34 cellular contexts compared by ENCODE assay signal in the genomic region with DNA sequence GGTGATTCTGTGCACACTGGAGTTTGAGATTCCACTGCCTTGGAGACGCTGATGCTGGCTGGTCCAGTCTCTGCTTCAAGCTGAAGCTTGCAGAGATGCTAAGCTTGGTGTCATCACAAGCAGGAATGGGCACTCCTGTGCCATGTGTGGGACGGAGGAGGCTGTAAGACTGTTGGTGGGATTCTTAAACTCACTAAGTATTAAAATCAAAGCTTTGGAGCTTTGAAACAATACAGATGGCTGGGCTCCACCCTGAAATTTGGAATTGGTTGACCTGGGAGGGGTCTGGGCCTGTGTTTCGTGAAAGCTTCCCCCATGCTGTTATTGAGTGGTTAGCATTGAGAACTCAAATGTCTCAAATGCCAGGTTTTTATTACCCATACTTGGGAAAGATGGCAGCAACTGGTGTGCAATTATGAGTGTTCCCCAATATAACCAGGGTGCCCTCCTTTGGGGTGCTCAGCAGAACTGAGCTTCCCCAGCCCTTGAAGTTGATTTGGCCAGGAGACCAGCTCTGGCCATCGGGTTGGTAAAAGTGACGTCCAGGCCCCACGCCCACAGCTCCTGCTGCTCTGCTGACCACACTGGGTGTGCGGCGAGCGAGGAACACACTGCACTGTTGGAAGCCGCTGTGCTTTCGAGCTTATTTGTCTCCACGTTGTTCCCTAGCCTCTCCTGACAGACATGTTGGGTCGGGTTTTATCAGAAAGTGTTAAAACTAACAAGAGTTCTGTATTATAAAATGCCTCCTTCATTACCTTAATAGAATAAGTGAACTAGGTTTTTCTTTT.
"Had no signal": no experiment of that assay in that cellular context is flagged by ENCODE, and none has a peak within 500 bp of the region (broad histone marks: within the 10 kb centered on the region; RNA-seq: fewer than 3 reads in every experiment).

No MANE protein-coding gene starts in this region.

- H3K27ac ChIP-seq: KMS-11 had no signal

- H3K4me2 ChIP-seq: KMS-11 had no signal

- H3K9me3 ChIP-seq: MG63 had no signal

- H3K9ac ChIP-seq: KMS-11 had no signal

- H3K4me3 ChIP-seq: MG63 had no signal

- H3K27me3 ChIP-seq: MG63 had no signal

- DNase-seq: Karpas-422, Kasumi-1, KG1, MG63, MM.1S, MV-4-11, NCI-H1048, NCI-H1092, NCI-H1092 treated with DMSO at 0.1 percent for 48 hours, NCI-H1105, NCI-H1105 treated with DMSO at 0.1 percent for 48 hours, NCI-H1417, NCI-H1417 treated with DMSO at 0.1 percent for 48 hours, NCI-H1436, NCI-H1436 treated with DMSO at 0.1 percent for 48 hours, NCI-H146, NCI-H1694, NCI-H1694 treated with DMSO at 0.1 percent for 48 hours, NCI-H187, NCI-H187 treated with DMSO at 0.1 percent for 48 hours, NCI-H1930, NCI-H2029, NCI-H2029 treated with DMSO at 0.1 percent for 48 hours, NCI-H2081, NCI-H2081 treated with DMSO at 0.1 percent for 48 hours, NCI-H2107, NCI-H2171, NCI-H2171 treated with DMSO at 0.1 percent for 48 hours, NCI-H2227 treated with DMSO at 0.1 percent for 48 hours, NCI-H226, NCI-H345, NCI-H446, NCI-H446 treated with DMSO at 0.1 percent for 48 hours had no signal

- H3K36me3 ChIP-seq: MG63 had no signal
